Comparison of ENCODE assay signal across 32 cellular contexts in the genomic region with DNA sequence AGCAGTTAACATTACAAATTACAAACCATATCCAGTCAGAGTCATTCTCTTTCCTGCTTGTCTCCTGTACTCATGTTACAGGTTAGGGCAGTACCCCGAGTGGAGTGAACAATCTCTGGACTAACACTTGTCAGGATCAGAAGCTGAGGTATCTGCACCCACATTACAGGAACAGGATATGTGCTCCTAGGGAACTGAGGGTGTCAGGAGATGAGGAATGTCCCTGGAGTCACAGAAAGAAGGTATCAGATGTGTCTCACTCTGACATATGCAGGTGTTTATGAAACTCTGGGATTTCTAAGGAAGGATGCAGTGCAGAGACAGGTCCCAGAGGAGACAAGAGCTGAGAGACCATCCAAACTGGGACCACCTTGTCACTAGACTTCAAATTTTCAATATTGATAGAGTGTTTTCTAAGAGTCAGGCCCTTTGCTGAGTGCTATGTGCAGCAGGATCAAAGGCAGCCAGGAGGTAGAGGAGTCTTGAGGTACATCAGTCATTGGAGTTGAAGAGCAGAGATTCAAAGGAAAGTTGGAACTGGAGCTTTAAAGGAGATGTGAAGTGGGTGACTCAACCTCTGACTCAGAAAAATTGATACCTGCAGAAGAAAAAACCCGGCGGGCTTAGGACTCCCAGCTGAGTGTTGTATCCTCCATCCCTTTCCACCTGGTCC. TPM values are rescaled to one million over a fixed set of nuclear protein-coding genes. Genes with fewer than 3 reads are reported as not detected.
DNase-seq lines count a peak whose midpoint lies in the region; ATAC-seq, FAIRE-seq and TF ChIP-seq lines count a peak whose summit lies in the region.
"Had no signal": no experiment of that assay in that cellular context is flagged by ENCODE, and none has a peak within 500 bp of the region (broad histone marks: within the 10 kb centered on the region; RNA-seq: fewer than 3 reads in every experiment).

No MANE protein-coding gene starts in this region.

- H3K4me1 ChIP-seq in breast epithelium (no peaks in the 10 kb centered on the region), keratinocyte (ENCODE audit: control insufficient read depth, extremely low read depth, insufficient read depth, low read length) (no peaks in the 10 kb centered on the region)
- H3K4me1 ChIP-seq: adrenal gland, esophagus squamous epithelium, psoas muscle, SJCRH30 had no signal

- H3K9me3 Mint-ChIP-seq in MCF 10A (ENCODE audit: unreplicated experiment) (no peaks in the 10 kb centered on the region), activated B cell treated with CpG ODN at 0.5 μM for 24 hours (no peaks in the 10 kb centered on the region)
- H3K9me3 Mint-ChIP-seq: T-cell had no signal

- H3K27me3 ChIP-seq in breast epithelium (no peaks in the 10 kb centered on the region), keratinocyte (ENCODE audit: control insufficient read depth, extremely low read depth, insufficient read depth, low read length) (peaks cover 14% of the 10 kb centered on the region)
- H3K27me3 ChIP-seq: adrenal gland, neutrophil had no signal

- H2AFZ ChIP-seq in keratinocyte (ENCODE audit: control insufficient read depth, low read length) = no peak overlapping the region

- H3K27ac Mint-ChIP-seq in MCF 10A (ENCODE audit: low read depth, unreplicated experiment) (no peak overlapping the region), activated B cell treated with CpG ODN at 0.5 μM for 24 hours (peak overlapping the region; percentile 67)
- H3K27ac Mint-ChIP-seq: brain, T-cell had no signal

- H3K9me3 ChIP-seq in breast epithelium (no peaks in the 10 kb centered on the region), keratinocyte (ENCODE audit: control insufficient read depth, low read depth, low read length) (no peaks in the 10 kb centered on the region)
- H3K9me3 ChIP-seq: adrenal gland, esophagus squamous epithelium, gastroesophageal sphincter, neutrophil, psoas muscle, SJCRH30 had no signal

- TF ChIP-seq POLR2A in breast epithelium (IDR thresholded peaks at IDR 0.05) = no peak

- peaks cover 96% of the 10 kb centered on the region for H3K27me3 Mint-ChIP-seq in MCF 10A (ENCODE audit: insufficient read depth, unreplicated experiment)
- H3K27me3 Mint-ChIP-seq in activated B cell treated with CpG ODN at 0.5 μM for 24 hours = no peaks in the 10 kb centered on the region

- no peaks in the 10 kb centered on the region for H3K36me3 ChIP-seq in breast epithelium
- no peaks in the 10 kb centered on the region for H3K36me3 ChIP-seq in keratinocyte (ENCODE audit: control insufficient read depth in 2 of 2, extremely low read depth in 1 of 2, insufficient read depth in 2 of 2, low read length in 2 of 2)
- H3K36me3 ChIP-seq: adrenal gland, neutrophil, SJCRH30 had no signal

- no peaks in the 10 kb centered on the region for H3K9me1 ChIP-seq in keratinocyte (ENCODE audit: control insufficient read depth, extremely low read depth, insufficient read depth, low read length)

- H3K27ac ChIP-seq in breast epithelium (no peak overlapping the region), keratinocyte (ENCODE audit: control insufficient read depth, insufficient read depth, low read length) (no peak overlapping the region)
- H3K27ac ChIP-seq: adrenal gland, esophagus squamous epithelium, gastroesophageal sphincter, HL-60, neutrophil, psoas muscle, SJCRH30 had no signal

- BruUV-seq in MCF 10A (replicated peaks; lab: Mats Ljungman, UMichigan) = no TSS peak

- no peak overlapping the region for H3K4me3 ChIP-seq in breast epithelium
- no peak overlapping the region for H3K4me3 ChIP-seq in keratinocyte (ENCODE audit: control insufficient read depth in 2 of 3, extremely low read depth in 1 of 3, insufficient read depth in 2 of 3, low read depth in 1 of 3, low read length in 3 of 3)
- H3K4me3 ChIP-seq: adrenal gland, esophagus squamous epithelium, gastroesophageal sphincter, psoas muscle, SJCRH30 had no signal

- H3K36me3 Mint-ChIP-seq in MCF 10A (ENCODE audit: insufficient read depth, unreplicated experiment) = no peaks in the 10 kb centered on the region
- peaks cover 60% of the 10 kb centered on the region for H3K36me3 Mint-ChIP-seq in activated B cell treated with CpG ODN at 0.5 μM for 24 hours (ENCODE audit: low read depth)
- H3K36me3 Mint-ChIP-seq: brain had no signal

- ATAC-seq in activated B cell treated with CpG ODN at 0.5 μM for 24 hours (ENCODE audit: low read depth) = no peak
- ATAC-seq in GM21825 (IDR thresholded peaks at IDR 0.05; ENCODE audit: unreplicated experiment) = no peak
- ATAC-seq in HG03565 (IDR thresholded peaks at IDR 0.05; ENCODE audit: unreplicated experiment) = no peak
- ATAC-seq in HG02973 (IDR thresholded peaks at IDR 0.05; ENCODE audit: unreplicated experiment) = no peak
- ATAC-seq: activated CD4-positive, CD25-positive, alpha-beta regulatory T cell treated with anti-CD3 and anti-CD28 coated beads, Interleukin-2, amount 50 U/mL, for 24 hours; gastroesophageal sphincter; psoas muscle; T-cell had no signal

- dilution Hi-C loops in keratinocyte (cut with MboI; ENCODE audit: extremely low pct_ligation_motif_present, low sequenced_read_pairs) = no loop called here

- POLR2A ChIA-PET in MCF 10A (lab: Yijun Ruan, JAX) (interaction anchor here (0.8 to 1.7 kb wide), 3 partner anchors 11 to 194 kb away, joined by 3 read pairs; a partner anchor contains a TSS), activated B cell treated with CpG ODN at 0.5 μM for 24 hours (lab: Charles Lee) (interaction anchor here (0.6 to 28.7 kb wide), 15 partner anchors 9 to 756 kb away, joined by 3 to 2264 read pairs (median 7); a partner anchor contains a TSS)

- H3K4me1 Mint-ChIP-seq in MCF 10A (ENCODE audit: insufficient read depth, unreplicated experiment) = no peaks in the 10 kb centered on the region
- peaks cover 43% of the 10 kb centered on the region for H3K4me1 Mint-ChIP-seq in activated B cell treated with CpG ODN at 0.5 μM for 24 hours
- H3K4me1 Mint-ChIP-seq: brain had no signal

- CTCF ChIA-PET in MCF 10A (lab: Yijun Ruan, JAX) (interaction anchor here (0.6 kb wide), 1 partner anchor 70 kb away, joined by 3 read pairs; no protein-coding TSS in a partner anchor), activated B cell treated with CpG ODN at 0.5 μM for 24 hours (lab: Charles Lee) (interaction anchor here (1.1 to 14.4 kb wide), 4 partner anchors 15 to 160 kb away, joined by 3 to 240 read pairs (median 4); a partner anchor contains a TSS)

- intact Hi-C loops in MCF 10A (cut with micrococcal nuclease) = no loop called here
- intact Hi-C loops in breast epithelium (cut with DNase I; ENCODE audit: low total_unique reads) = loop anchor here (10.0 kb wide), 1 partner anchor 74 kb away; no protein-coding TSS in a partner anchor
- intact Hi-C loops in activated B cell treated with CpG ODN at 0.5 μM for 24 hours (cut with micrococcal nuclease) = no loop called here

- H3K4me2 ChIP-seq in keratinocyte (ENCODE audit: control insufficient read depth, extremely low read depth, insufficient read depth, low read depth, low read length) = no peak overlapping the region

- peak; percentile 32 for FAIRE-seq in keratinocyte (lab: Jason Lieb, UNC)
- FAIRE-seq: A204.1, H54, kidney had no signal

- H4K20me1 ChIP-seq in keratinocyte (ENCODE audit: control insufficient read depth, extremely low read depth, insufficient read depth, low read length) = no peaks in the 10 kb centered on the region

- H3K79me2 ChIP-seq in keratinocyte (ENCODE audit: control insufficient read depth, insufficient read depth, low read length) = no peaks in the 10 kb centered on the region

- peak; percentile 27 for DNase-seq in MCF 10A (ENCODE audit: unreplicated experiment)
- no peak for DNase-seq in breast epithelium (ENCODE audit: low spot score in 2 of 2)
- DNase-seq in activated B cell treated with CpG ODN at 0.5 μM for 24 hours = no peak
- no peak for DNase-seq in keratinocyte (ENCODE audit: low read depth, low spot score)
- no peak for DNase-seq in activated CD8-positive, alpha-beta memory T cell treated with anti-CD3 and anti-CD28 coated beads, Interleukin-2, amount 50 U/mL, for 4 hours
- DNase-seq: activated naive CD4-positive, alpha-beta T cell treated with Interleukin-2 at 50 U/mL for 16 hours; activated T-cell treated with anti-CD3 and anti-CD28 coated beads, Interleukin-2, amount 50 U/mL, for 48 hours; adrenal gland; COR-L47; DND-41; esophagus squamous epithelium; kidney; MM.1S; NCI-H1436 treated with DMSO at 0.1 percent for 48 hours; NCI-H2107; NCI-H524; NK-92 treated with Interleukin-12 subunit alpha and Interleukin-12 subunit beta, amount 100 ng/mL, for 24 hours; psoas muscle; SJCRH30; stimulated activated CD8-positive, alpha-beta memory T cell treated with anti-CD3 and anti-CD28 coated beads, Interleukin-4, amount 100 ng/mL, for 48 hours; T-cell; trophoblast cell had no signal

- H3K4me3 Mint-ChIP-seq in MCF 10A (ENCODE audit: unreplicated experiment) (no peak overlapping the region), activated B cell treated with CpG ODN at 0.5 μM for 24 hours (no peak overlapping the region)
- H3K4me3 Mint-ChIP-seq: brain, T-cell had no signal

- TF ChIP-seq CTCF in MCF 10A (IDR thresholded peaks at IDR 0.05; ENCODE audit: unreplicated experiment) (no peak), breast epithelium (IDR thresholded peaks at IDR 0.05) (no peak), activated B cell treated with CpG ODN at 0.5 μM for 24 hours (IDR thresholded peaks at IDR 0.05) (no peak), keratinocyte (optimal IDR thresholded peaks at IDR 0.05 in 1 of 3, IDR thresholded peaks at IDR 0.05 in 1 of 3, conservative IDR thresholded peaks at IDR 0.05 in 1 of 3; ENCODE audit: extremely low read depth in 1 of 3, insufficient read depth in 2 of 3, low read length in 3 of 3) (no peak)

- no peak overlapping the region for H3K9ac ChIP-seq in keratinocyte (ENCODE audit: control insufficient read depth, extremely low read depth, insufficient read depth, low read length)

RNA-seq across cellular contexts. Expression of a gene that starts 12.6 kb away (rescaled TPM):
- total RNA-seq in MCF 10A (2022) (not detected in 2 replicates), breast epithelium (10 to 100 TPM; 56.5 to 80.3 (median 58.2) TPM), activated B cell treated with CpG ODN at 0.5 μM for 24 hours (853 and 854 TPM in 2 replicates)
- polyA plus RNA-seq in keratinocyte = 0.13 to 0.26 TPM in 2 of 3 replicates, not detected in the other
- polyA plus RNA-seq in keratinocyte (2011; ENCODE audit: low read depth) = not detected
- not detected in 2 replicates for polyA plus RNA-seq in keratinocyte (2011; cell fraction: cytosol; rRNA removed)
- not detected in 2 replicates for polyA plus RNA-seq in keratinocyte (2011; cell fraction: nucleus; rRNA removed)
- not detected in 2 replicates for polyA plus RNA-seq in keratinocyte (2012; ENCODE audit: low replicate concordance)
- not detected in 3 replicates for polyA minus RNA-seq in keratinocyte
- polyA minus RNA-seq in keratinocyte (2011; cell fraction: cytosol; rRNA and poly(A)+ RNA removed) = not detected
- polyA minus RNA-seq in keratinocyte (2011; cell fraction: nucleus; rRNA and poly(A)+ RNA removed) = not detected in 2 replicates
- total RNA-seq: SJCRH30 had no signal

RNA-seq across cellular contexts. Expression of a gene that starts 14.9 kb away (rescaled TPM):
- total RNA-seq in MCF 10A (2022) (not detected in 2 replicates), breast epithelium (100 to 1,000 TPM in 1 of 3 donors, 10 to 100 TPM in 2; 51.8 to 116 (median 75.4) TPM), activated B cell treated with CpG ODN at 0.5 μM for 24 hours (718 and 730 TPM in 2 replicates)
- 0.09 to 0.61 TPM in 2 of 3 replicates, not detected in the other for polyA plus RNA-seq in keratinocyte
- polyA plus RNA-seq in keratinocyte (2011; ENCODE audit: low read depth) = not detected
- polyA plus RNA-seq in keratinocyte (2011; cell fraction: cytosol; rRNA removed) = not detected in 2 replicates
- not detected in 2 replicates for polyA plus RNA-seq in keratinocyte (2011; cell fraction: nucleus; rRNA removed)
- polyA plus RNA-seq in keratinocyte (2012; ENCODE audit: low replicate concordance) = not detected in 2 replicates
- polyA minus RNA-seq in keratinocyte = not detected in 3 replicates
- not detected for polyA minus RNA-seq in keratinocyte (2011; cell fraction: cytosol; rRNA and poly(A)+ RNA removed)
- not detected in 2 replicates for polyA minus RNA-seq in keratinocyte (2011; cell fraction: nucleus; rRNA and poly(A)+ RNA removed)
- total RNA-seq: SJCRH30 had no signal

Comparison
In these comparisons a context has a peak if more than half of its experiments do, and no peak if none do; other contexts are left out.
1. RNA of a gene that starts 12.6 kb away (total RNA-seq): 853 to 854 TPM in activated B cell treated with CpG ODN at 0.5 μM for 24 hours and 56.5 to 80.3 TPM in breast epithelium; not detected in MCF 10A; every median in the first group is over 10 times any median in the second.
2. RNA of a gene that starts 14.9 kb away (total RNA-seq): 718 to 730 TPM in activated B cell treated with CpG ODN at 0.5 μM for 24 hours and 51.8 to 116 TPM in breast epithelium; not detected in MCF 10A; every median in the first group is over 10 times any median in the second.